ENCODE assay signal across 1 cellular context in the genomic region with DNA sequence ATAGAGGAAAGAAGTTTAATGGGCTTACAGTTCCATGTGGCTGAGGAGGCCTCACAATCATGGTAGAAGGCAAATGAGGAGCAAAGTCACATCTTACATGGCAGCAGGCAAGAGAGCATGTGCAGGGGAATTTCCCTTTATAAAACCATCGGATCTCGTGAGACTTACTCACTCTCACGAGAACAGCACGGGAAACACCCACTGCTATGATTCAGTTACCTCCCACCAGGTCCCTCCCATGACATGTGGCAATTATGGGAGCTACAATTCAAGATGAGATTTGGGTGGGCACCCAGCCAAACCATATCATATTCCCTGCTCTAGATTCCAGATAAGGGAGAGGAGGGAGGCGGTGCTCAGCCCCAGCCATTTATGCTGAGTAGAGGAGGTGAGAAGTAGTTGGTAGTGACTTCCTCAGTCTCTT.
TF ChIP-seq lines count a peak whose summit lies in the region.

No MANE protein-coding gene starts in this region.

TF ChIP-seq in HEK293, 187 proteins besides CTCF, POLR2A, EP300 and RAD21 (continued from another document):
- TF ChIP-seq, protein P1, sequence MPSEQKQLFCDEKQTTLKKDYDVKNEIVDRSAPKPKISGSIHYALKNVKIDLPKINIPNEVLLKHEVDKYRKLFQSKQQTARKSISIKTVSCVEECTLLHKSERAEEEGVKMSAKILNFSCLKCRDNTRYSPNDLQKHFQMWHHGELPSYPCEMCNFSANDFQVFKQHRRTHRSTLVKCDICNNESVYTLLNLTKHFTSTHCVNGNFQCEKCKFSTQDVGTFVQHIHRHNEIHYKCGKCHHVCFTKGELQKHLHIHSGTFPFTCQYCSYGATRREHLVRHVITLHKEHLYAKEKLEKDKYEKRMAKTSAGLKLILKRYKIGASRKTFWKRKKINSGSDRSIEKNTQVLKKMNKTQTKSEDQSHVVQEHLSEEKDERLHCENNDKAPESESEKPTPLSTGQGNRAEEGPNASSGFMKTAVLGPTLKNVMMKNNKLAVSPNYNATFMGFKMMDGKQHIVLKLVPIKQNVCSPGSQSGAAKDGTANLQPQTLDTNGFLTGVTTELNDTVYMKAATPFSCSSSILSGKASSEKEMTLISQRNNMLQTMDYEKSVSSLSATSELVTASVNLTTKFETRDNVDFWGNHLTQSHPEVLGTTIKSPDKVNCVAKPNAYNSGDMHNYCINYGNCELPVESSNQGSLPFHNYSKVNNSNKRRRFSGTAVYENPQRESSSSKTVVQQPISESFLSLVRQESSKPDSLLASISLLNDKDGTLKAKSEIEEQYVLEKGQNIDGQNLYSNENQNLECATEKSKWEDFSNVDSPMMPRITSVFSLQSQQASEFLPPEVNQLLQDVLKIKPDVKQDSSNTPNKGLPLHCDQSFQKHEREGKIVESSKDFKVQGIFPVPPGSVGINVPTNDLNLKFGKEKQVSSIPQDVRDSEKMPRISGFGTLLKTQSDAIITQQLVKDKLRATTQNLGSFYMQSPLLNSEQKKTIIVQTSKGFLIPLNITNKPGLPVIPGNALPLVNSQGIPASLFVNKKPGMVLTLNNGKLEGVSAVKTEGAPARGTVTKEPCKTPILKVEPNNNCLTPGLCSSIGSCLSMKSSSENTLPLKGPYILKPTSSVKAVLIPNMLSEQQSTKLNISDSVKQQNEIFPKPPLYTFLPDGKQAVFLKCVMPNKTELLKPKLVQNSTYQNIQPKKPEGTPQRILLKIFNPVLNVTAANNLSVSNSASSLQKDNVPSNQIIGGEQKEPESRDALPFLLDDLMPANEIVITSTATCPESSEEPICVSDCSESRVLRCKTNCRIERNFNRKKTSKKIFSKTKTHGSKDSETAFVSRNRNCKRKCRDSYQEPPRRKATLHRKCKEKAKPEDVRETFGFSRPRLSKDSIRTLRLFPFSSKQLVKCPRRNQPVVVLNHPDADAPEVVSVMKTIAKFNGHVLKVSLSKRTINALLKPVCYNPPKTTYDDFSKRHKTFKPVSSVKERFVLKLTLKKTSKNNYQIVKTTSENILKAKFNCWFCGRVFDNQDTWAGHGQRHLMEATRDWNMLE (tag by site-specific recombination; conservative IDR thresholded peaks at IDR 0.05; ENCODE audit: low read depth) = peak; percentile 44; the same call in 1 of the 2 replicates
- TF ChIP-seq GLIS1 (tag by site-specific recombination; IDR thresholded peaks at IDR 0.05) = 0 out of 2 replicates have a peak, but pooled peaks have one; percentile 8
- TF ChIP-seq SP2 (tag by site-specific recombination; IDR thresholded peaks at IDR 0.05) = peak; percentile 11; the same call in 1 of the 2 replicates
- TF ChIP-seq SP7 (tag by site-specific recombination; IDR thresholded peaks at IDR 0.05) = peak; percentile 91
- TF ChIP-seq, protein P2, sequence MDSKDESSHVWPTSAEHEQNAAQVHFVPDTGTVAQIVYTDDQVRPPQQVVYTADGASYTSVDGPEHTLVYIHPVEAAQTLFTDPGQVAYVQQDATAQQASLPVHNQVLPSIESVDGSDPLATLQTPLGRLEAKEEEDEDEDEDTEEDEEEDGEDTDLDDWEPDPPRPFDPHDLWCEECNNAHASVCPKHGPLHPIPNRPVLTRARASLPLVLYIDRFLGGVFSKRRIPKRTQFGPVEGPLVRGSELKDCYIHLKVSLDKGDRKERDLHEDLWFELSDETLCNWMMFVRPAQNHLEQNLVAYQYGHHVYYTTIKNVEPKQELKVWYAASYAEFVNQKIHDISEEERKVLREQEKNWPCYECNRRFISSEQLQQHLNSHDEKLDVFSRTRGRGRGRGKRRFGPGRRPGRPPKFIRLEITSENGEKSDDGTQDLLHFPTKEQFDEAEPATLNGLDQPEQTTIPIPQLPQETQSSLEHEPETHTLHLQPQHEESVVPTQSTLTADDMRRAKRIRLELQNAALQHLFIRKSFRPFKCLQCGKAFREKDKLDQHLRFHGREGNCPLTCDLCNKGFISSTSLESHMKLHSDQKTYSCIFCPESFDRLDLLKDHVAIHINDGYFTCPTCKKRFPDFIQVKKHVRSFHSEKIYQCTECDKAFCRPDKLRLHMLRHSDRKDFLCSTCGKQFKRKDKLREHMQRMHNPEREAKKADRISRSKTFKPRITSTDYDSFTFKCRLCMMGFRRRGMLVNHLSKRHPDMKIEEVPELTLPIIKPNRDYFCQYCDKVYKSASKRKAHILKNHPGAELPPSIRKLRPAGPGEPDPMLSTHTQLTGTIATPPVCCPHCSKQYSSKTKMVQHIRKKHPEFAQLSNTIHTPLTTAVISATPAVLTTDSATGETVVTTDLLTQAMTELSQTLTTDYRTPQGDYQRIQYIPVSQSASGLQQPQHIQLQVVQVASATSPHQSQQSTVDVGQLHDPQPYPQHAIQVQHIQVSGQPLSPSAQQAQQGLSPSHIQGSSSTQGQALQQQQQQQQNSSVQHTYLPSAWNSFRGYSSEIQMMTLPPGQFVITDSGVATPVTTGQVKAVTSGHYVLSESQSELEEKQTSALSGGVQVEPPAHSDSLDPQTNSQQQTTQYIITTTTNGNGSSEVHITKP (tag by site-specific recombination; IDR thresholded peaks at IDR 0.05) = peak; percentile 44; the same call in 1 of the 2 replicates
- peak; percentile 58 for TF ChIP-seq WT1 (tag by site-specific recombination; IDR thresholded peaks at IDR 0.05)
- peak; percentile 45 for TF ChIP-seq KLF10 (tag by site-specific recombination; IDR thresholded peaks at IDR 0.05)
- TF ChIP-seq ZNF24 (tag by site-specific recombination; IDR thresholded peaks at IDR 0.05) = 0 out of 2 replicates have a peak, but pooled peaks have one; percentile 47
- TF ChIP-seq ZNF341 (tag by site-specific recombination; IDR thresholded peaks at IDR 0.05; ENCODE audit: low read depth) = 0 out of 2 replicates have a peak, but pooled peaks have one; percentile 15
- TF ChIP-seq MZF1 (tag by site-specific recombination; IDR thresholded peaks at IDR 0.05; ENCODE audit: borderline replicate concordance) = 0 out of 2 replicates have a peak, but pooled peaks have one; percentile 15
TF ChIP-seq in HEK293: peak in this region for 22; not testable (repeated sequence) for 165.
